8 cellular contexts compared by ENCODE assay signal in genomic region chr5:58462623-58463230, GRCh38. TPM values are rescaled to one million over a fixed set of nuclear protein-coding genes. Genes with fewer than 3 reads are reported as not detected.
A peak's percentile ranks its signal among the peaks of the same experiment; 100 is the strongest.
DNase-seq lines count a peak whose midpoint lies in the region; ATAC-seq, FAIRE-seq and TF ChIP-seq lines count a peak whose summit lies in the region.

No MANE protein-coding gene starts in this region.

- H3K27me3 Mint-ChIP-seq in memory B cell: no peaks in the 10 kb centered on the region

- no peaks in the 10 kb centered on the region for H3K27me3 ChIP-seq in RWPE2 (ENCODE audit: insufficient read depth, poor library complexity, severe bottlenecking)

- no peak overlapping the region for H3K4me3 ChIP-seq in RWPE2 (ENCODE audit: severe bottlenecking)

- H3K36me3 ChIP-seq in RWPE2 (ENCODE audit: low read depth): peaks cover 19% of the 10 kb centered on the region

- no peaks in the 10 kb centered on the region for H3K9me3 Mint-ChIP-seq in memory B cell

- ATAC-seq in RWPE2 (ENCODE audit: low read depth): no peak
- no peak for ATAC-seq in memory B cell (ENCODE audit: low read depth)
- ATAC-seq in GM21528 (IDR thresholded peaks at IDR 0.05; ENCODE audit: low FRiP score, unreplicated experiment): no peak

- DNase-seq in DMS79 treated with DMSO at 0.1 percent for 48 hours (lab: John Stamatoyannopoulos, UW) (peak; percentile 34), DMS79 (lab: John Stamatoyannopoulos, UW) (no peak), HCEC 1CT (peak; percentile 47), RWPE2 (ENCODE audit: low spot score) (no peak), cerebellum (ENCODE audit: low spot score) (peak; percentile 41), memory B cell (ENCODE audit: low spot score in 2 of 2) (peak; percentile 48 to 57), H54 (ENCODE audit: insufficient read length, low spot score) (no peak)

- FAIRE-seq in H54 (lab: Jason Lieb, UNC): no peak

- peaks cover 9% of the 10 kb centered on the region for H3K4me1 ChIP-seq in RWPE2 (ENCODE audit: insufficient read depth, poor library complexity, severe bottlenecking)

- TF ChIP-seq POLR2A in H54 (IDR thresholded peaks at IDR 0.05; ENCODE audit: low read depth, low read length): no peak

- no peaks in the 10 kb centered on the region for H3K36me3 Mint-ChIP-seq in memory B cell

- H3K4me3 Mint-ChIP-seq in memory B cell: no peak overlapping the region

- peak overlapping the region; percentile 82 for H3K27ac ChIP-seq in RWPE2 (ENCODE audit: poor library complexity, severe bottlenecking)

- H3K9me3 ChIP-seq in RWPE2 (ENCODE audit: severe bottlenecking): no peaks in the 10 kb centered on the region

- H3K4me1 Mint-ChIP-seq in memory B cell: peaks cover 6% of the 10 kb centered on the region

- H3K27ac Mint-ChIP-seq in memory B cell: no peak overlapping the region

- TF ChIP-seq CTCF in RWPE2 (IDR thresholded peaks at IDR 0.05; ENCODE audit: poor library complexity, severe bottlenecking): peak; percentile 91

RNA-seq across cellular contexts. Expression of gene PLK2, which starts 2.8 kb away (rescaled TPM):
- 123 TPM for total RNA-seq in cerebellum

RNA-seq across cellular contexts. Expression of gene GAPT, which starts 28.5 kb away (rescaled TPM):
- total RNA-seq in cerebellum: not detected

Comparison
In these comparisons a context has a peak if more than half of its experiments do, and no peak if none do; other contexts are left out.
1. DNase-seq: peak in DMS79 treated with DMSO at 0.1 percent for 48 hours (single experiment), HCEC 1CT (single experiment), cerebellum (single experiment) and memory B cell (2 of 2); none in DMS79 (single experiment), RWPE2 (single experiment) and H54 (single experiment).